ENCODE assay signal across 10 cellular contexts in the genomic region with DNA sequence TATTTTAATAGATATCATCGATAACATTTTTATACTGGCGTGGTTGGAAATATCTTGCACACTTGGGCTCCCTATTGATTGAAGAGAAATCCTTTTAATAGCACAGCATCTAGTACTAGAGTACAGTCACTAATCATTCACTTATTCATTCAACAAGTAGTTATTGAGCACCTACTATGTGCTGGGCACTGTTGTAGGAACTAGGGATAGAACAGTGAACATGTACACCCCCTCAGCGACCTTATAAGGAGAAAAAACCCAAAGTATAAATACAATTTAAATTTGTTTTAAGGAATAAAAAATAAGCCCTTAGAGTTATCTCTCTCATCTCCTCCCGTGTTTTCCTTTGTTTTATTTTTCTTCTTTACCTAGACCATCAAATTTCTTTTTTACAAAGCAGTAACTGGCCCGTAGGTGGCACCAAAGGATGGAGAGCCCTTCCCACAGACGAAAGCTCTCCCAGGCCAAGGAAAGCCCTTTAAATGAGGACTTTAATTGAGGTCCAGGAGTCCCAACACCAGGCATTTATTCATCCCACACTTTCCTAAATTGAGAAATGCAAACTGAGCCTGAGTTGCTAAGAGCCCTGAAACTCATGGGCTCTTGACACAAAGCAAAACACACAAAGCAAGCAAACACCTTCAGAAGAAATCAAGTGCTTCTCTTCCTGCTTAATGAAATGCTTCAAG. TPM values are rescaled to one million over a fixed set of nuclear protein-coding genes. Genes with fewer than 3 reads are reported as not detected.
DNase-seq lines count a peak whose midpoint lies in the region; ATAC-seq and TF ChIP-seq lines count a peak whose summit lies in the region.
"Had no signal": no experiment of that assay in that cellular context is flagged by ENCODE, and none has a peak within 500 bp of the region (broad histone marks: within the 10 kb centered on the region; RNA-seq: fewer than 3 reads in every experiment).

No MANE protein-coding gene starts in this region.

- in situ Hi-C loops in SK-MEL-5 (cut with HindIII; ENCODE audit: low pct_unique_long_range_greater_than_20kb, low sequenced_read_pairs), result no loop called here

- ATAC-seq in HG03460 (IDR thresholded peaks at IDR 0.05; ENCODE audit: unreplicated experiment) (no peak), GM18868 (IDR thresholded peaks at IDR 0.05; ENCODE audit: unreplicated experiment) (no peak), HG03039 (IDR thresholded peaks at IDR 0.05; ENCODE audit: unreplicated experiment) (no peak)

- TF ChIP-seq CTCF in uterus (IDR thresholded peaks at IDR 0.05), result peak in 3 of 4 experiments; percentile 11 to 26 (median 24)

- POLR2A ChIA-PET in HEK293T (lab: Yijun Ruan, JAX), result no interaction called here

- intact Hi-C loops in uterus (cut with DNase I; ENCODE audit: low total_unique reads), result no loop called here

- DNase-seq in D341Med (ENCODE audit: low spot score), result peak; percentile 66
- peak; percentile 50 for DNase-seq in HEK293T (ENCODE audit: extremely low spot score)
- peak; percentile 59 for DNase-seq in SK-MEL-5 (ENCODE audit: low read depth, low spot score)
- peak; percentile 27 for DNase-seq in hepatic stellate cell (ENCODE audit: low spot score)
- no peak for DNase-seq in uterus
- DNase-seq: naive B cell had no signal

- CTCF ChIA-PET in HEK293T (lab: Yijun Ruan, JAX), result interaction anchor here (0.9 to 1.3 kb wide), 3 partner anchors 10 to 212 kb away, joined by 4 to 9 read pairs (median 4); a partner anchor contains a TSS

- H3K27me3 ChIP-seq in uterus, result no peaks in the 10 kb centered on the region

- no peak overlapping the region for H3K27ac ChIP-seq in uterus
- H3K27ac ChIP-seq: SK-N-MC had no signal

- no peaks in the 10 kb centered on the region for H3K36me3 ChIP-seq in uterus

- no peaks in the 10 kb centered on the region for H3K4me1 ChIP-seq in uterus

- H3K9me3 ChIP-seq in uterus, result no peaks in the 10 kb centered on the region

- no peak for TF ChIP-seq POLR2A in uterus (IDR thresholded peaks at IDR 0.05)

- no peak overlapping the region for H3K4me3 ChIP-seq in uterus
- H3K4me3 ChIP-seq: SK-N-MC had no signal

TF ChIP-seq in HEK293T, 16 proteins besides CTCF, POLR2A, EP300 and RAD21:
- TF ChIP-seq SP1 (IDR thresholded peaks at IDR 0.05) (no peak), FOXA1 (IDR thresholded peaks at IDR 0.05) (no peak), LEF1 (IDR thresholded peaks at IDR 0.05; ENCODE audit: borderline replicate concordance) (no peak), ZNF384 (IDR thresholded peaks at IDR 0.05) (no peak), BHLHE40 (IDR thresholded peaks at IDR 0.05; ENCODE audit: borderline replicate concordance) (no peak), ARNT (IDR thresholded peaks at IDR 0.05) (no peak), ELF4 (IDR thresholded peaks at IDR 0.05) (no peak)

RNA-seq across cellular contexts. Expression of a gene that starts 29.0 kb away (rescaled TPM):
- 512 and 576 TPM in 2 replicates for total RNA-seq in SK-MEL-5 (2014; rRNA removed; shearing (Covaris generic))
- 434 and 443 TPM in 2 replicates for polyA plus RNA-seq in SK-MEL-5 (2015; cell fraction: cytosol; rRNA removed)
- polyA plus RNA-seq in SK-MEL-5 (2015; cell fraction: nucleus; rRNA removed), result 147 and 172 TPM in 2 replicates
- 100 to 1,000 TPM in 3 of 4 donors, 10 to 100 TPM in 1; 98.1 to 182 (median 136) TPM for total RNA-seq in uterus

Comparison
In these comparisons a context has a peak if more than half of its experiments do, and no peak if none do; other contexts are left out.
1. DNase-seq: peak in D341Med (single experiment), HEK293T (single experiment), SK-MEL-5 (single experiment) and hepatic stellate cell (single experiment); none in uterus (0 of 2).